Comparison of ENCODE assay signal across 13 cellular contexts in the genomic region with DNA sequence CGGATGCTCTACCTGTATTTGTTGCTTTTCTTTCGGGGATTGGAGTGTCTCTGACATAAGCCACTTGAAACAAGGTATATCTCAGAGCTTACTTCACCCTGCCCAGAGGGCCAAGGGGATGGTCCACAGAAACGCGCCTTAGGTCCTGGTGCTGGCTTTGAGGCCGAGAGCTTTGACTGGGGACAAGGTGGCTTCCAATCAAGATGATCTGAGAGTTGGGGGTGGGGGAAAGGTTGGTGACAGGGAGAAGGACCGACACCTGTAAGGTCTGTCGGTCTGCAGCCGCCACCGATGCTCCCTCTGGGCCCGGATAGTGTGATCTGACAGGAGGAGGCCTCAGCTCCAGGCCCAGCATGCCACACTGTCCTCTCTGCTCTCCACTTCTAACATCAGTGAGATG. TPM values are rescaled to one million over a fixed set of nuclear protein-coding genes. Genes with fewer than 3 reads are reported as not detected.
DNase-seq lines count a peak whose midpoint lies in the region; ATAC-seq and TF ChIP-seq lines count a peak whose summit lies in the region.
"Had no signal": no experiment of that assay in that cellular context is flagged by ENCODE, and none has a peak within 500 bp of the region (broad histone marks: within the 10 kb centered on the region; RNA-seq: fewer than 3 reads in every experiment).

No MANE protein-coding gene starts in this region.

- CTCF ChIA-PET in activated CD8-positive, alpha-beta memory T cell treated with anti-CD3 and anti-CD28 coated beads, Interleukin-2, amount 10 ng/mL, durations not matched to agents 7 days and 5 days (lab: Charles Lee): interaction anchor here (0.6 to 4.7 kb wide), 7 partner anchors 11 to 105 kb away, joined by 3 to 30 read pairs (median 4); no protein-coding TSS in a partner anchor
- CTCF ChIA-PET in activated CD4-positive, alpha-beta memory T cell treated with anti-CD3 and anti-CD28 coated beads, Interleukin-2, amount 10 ng/mL, durations not matched to agents 7 days and 5 days (lab: Charles Lee): interaction anchor here (0.6 to 1.7 kb wide), 5 partner anchors 18 to 102 kb away, joined by 3 to 9 read pairs (median 4); no protein-coding TSS in a partner anchor

- H3K4me3 ChIP-seq in right atrium auricular region: no peak overlapping the region
- H3K4me3 ChIP-seq: PC-9, right lobe of liver had no signal

- H3K4me1 Mint-ChIP-seq in activated CD8-positive, alpha-beta memory T cell treated with anti-CD3 and anti-CD28 coated beads, Interleukin-2, amount 10 ng/mL, durations not matched to agents 7 days and 5 days: peaks cover 31% of the 10 kb centered on the region
- H3K4me1 Mint-ChIP-seq in activated CD4-positive, alpha-beta memory T cell treated with anti-CD3 and anti-CD28 coated beads, Interleukin-2, amount 10 ng/mL, durations not matched to agents 7 days and 5 days: peaks cover 13% of the 10 kb centered on the region
- H3K4me1 Mint-ChIP-seq in stimulated activated memory B cell treated with anti-CD40 and anti-IgM and Interleukin-4, amounts not matched to agents 10 μg/mL and 1 μg/mL and 100 μg/mL, for 72 hours: peaks cover 23% of the 10 kb centered on the region

- peaks cover 0 to 61% of the 10 kb centered on the region in 2 donors for H3K4me1 ChIP-seq in right atrium auricular region

- H3K4me3 Mint-ChIP-seq in activated CD8-positive, alpha-beta memory T cell treated with anti-CD3 and anti-CD28 coated beads, Interleukin-2, amount 10 ng/mL, durations not matched to agents 7 days and 5 days: no peak overlapping the region
- H3K4me3 Mint-ChIP-seq in activated CD4-positive, alpha-beta memory T cell treated with anti-CD3 and anti-CD28 coated beads, Interleukin-2, amount 10 ng/mL, durations not matched to agents 7 days and 5 days: no peak overlapping the region
- H3K4me3 Mint-ChIP-seq in stimulated activated memory B cell treated with anti-CD40 and anti-IgM and Interleukin-4, amounts not matched to agents 10 μg/mL and 1 μg/mL and 100 μg/mL, for 72 hours: no peak overlapping the region

- peak overlapping the region; percentile 90 for H3K27ac ChIP-seq in right atrium auricular region
- H3K27ac ChIP-seq: PC-9, right lobe of liver had no signal

- TF ChIP-seq CTCF in right atrium auricular region (IDR thresholded peaks at IDR 0.05): no peak

- H3K9me3 Mint-ChIP-seq in activated CD8-positive, alpha-beta memory T cell treated with anti-CD3 and anti-CD28 coated beads, Interleukin-2, amount 10 ng/mL, durations not matched to agents 7 days and 5 days (ENCODE audit: low read depth): no peaks in the 10 kb centered on the region
- no peaks in the 10 kb centered on the region for H3K9me3 Mint-ChIP-seq in activated CD4-positive, alpha-beta memory T cell treated with anti-CD3 and anti-CD28 coated beads, Interleukin-2, amount 10 ng/mL, durations not matched to agents 7 days and 5 days
- no peaks in the 10 kb centered on the region for H3K9me3 Mint-ChIP-seq in stimulated activated memory B cell treated with anti-CD40 and anti-IgM and Interleukin-4, amounts not matched to agents 10 μg/mL and 1 μg/mL and 100 μg/mL, for 72 hours

- H3K36me3 ChIP-seq in right atrium auricular region: peaks cover 59% of the 10 kb centered on the region

- no peaks in the 10 kb centered on the region for H3K27me3 Mint-ChIP-seq in activated CD8-positive, alpha-beta memory T cell treated with anti-CD3 and anti-CD28 coated beads, Interleukin-2, amount 10 ng/mL, durations not matched to agents 7 days and 5 days
- H3K27me3 Mint-ChIP-seq in activated CD4-positive, alpha-beta memory T cell treated with anti-CD3 and anti-CD28 coated beads, Interleukin-2, amount 10 ng/mL, durations not matched to agents 7 days and 5 days: no peaks in the 10 kb centered on the region
- no peaks in the 10 kb centered on the region for H3K27me3 Mint-ChIP-seq in stimulated activated memory B cell treated with anti-CD40 and anti-IgM and Interleukin-4, amounts not matched to agents 10 μg/mL and 1 μg/mL and 100 μg/mL, for 72 hours

- POLR2A ChIA-PET in activated CD4-positive, alpha-beta memory T cell treated with anti-CD3 and anti-CD28 coated beads, Interleukin-2, amount 10 ng/mL, durations not matched to agents 7 days and 5 days (lab: Charles Lee): interaction anchor here (1.1 to 4.0 kb wide), 3 partner anchors 28 to 109 kb away, joined by 3 to 16 read pairs (median 3); partner anchors contain the start of gene MAP3K14

- peaks cover 41% of the 10 kb centered on the region for H3K36me3 Mint-ChIP-seq in activated CD8-positive, alpha-beta memory T cell treated with anti-CD3 and anti-CD28 coated beads, Interleukin-2, amount 10 ng/mL, durations not matched to agents 7 days and 5 days
- peaks cover 57% of the 10 kb centered on the region for H3K36me3 Mint-ChIP-seq in activated CD4-positive, alpha-beta memory T cell treated with anti-CD3 and anti-CD28 coated beads, Interleukin-2, amount 10 ng/mL, durations not matched to agents 7 days and 5 days (ENCODE audit: low read depth)
- H3K36me3 Mint-ChIP-seq in stimulated activated memory B cell treated with anti-CD40 and anti-IgM and Interleukin-4, amounts not matched to agents 10 μg/mL and 1 μg/mL and 100 μg/mL, for 72 hours: peaks cover 71% of the 10 kb centered on the region

- H3K27ac Mint-ChIP-seq in activated CD8-positive, alpha-beta memory T cell treated with anti-CD3 and anti-CD28 coated beads, Interleukin-2, amount 10 ng/mL, durations not matched to agents 7 days and 5 days: peak overlapping the region; percentile 79
- peak overlapping the region; percentile 68 for H3K27ac Mint-ChIP-seq in activated CD4-positive, alpha-beta memory T cell treated with anti-CD3 and anti-CD28 coated beads, Interleukin-2, amount 10 ng/mL, durations not matched to agents 7 days and 5 days
- H3K27ac Mint-ChIP-seq in stimulated activated memory B cell treated with anti-CD40 and anti-IgM and Interleukin-4, amounts not matched to agents 10 μg/mL and 1 μg/mL and 100 μg/mL, for 72 hours: peak overlapping the region; percentile 58

- H3K27me3 ChIP-seq in right atrium auricular region: no peaks in the 10 kb centered on the region
- H3K27me3 ChIP-seq: right lobe of liver had no signal

- no peak for DNase-seq in activated CD8-positive, alpha-beta memory T cell treated with anti-CD3 and anti-CD28 coated beads, Interleukin-2, amount 10 ng/mL, durations not matched to agents 7 days and 5 days
- DNase-seq in activated CD8-positive, alpha-beta memory T cell treated with anti-CD3 and anti-CD28 coated beads, Interleukin-2, amount 50 U/mL, for 48 hours: no peak
- DNase-seq in activated CD4-positive, alpha-beta memory T cell treated with anti-CD3 and anti-CD28 coated beads, Interleukin-2, amount 10 ng/mL, durations not matched to agents 7 days and 5 days: no peak
- DNase-seq in right atrium auricular region (ENCODE audit: low spot score) (no peak), iPS-NIHi11 (ENCODE audit: low spot score) (no peak), ureter (ENCODE audit: low spot score) (no peak)
- DNase-seq: NCI-H2227 treated with DMSO at 0.1 percent for 48 hours, PC-9, T-helper 9 cell had no signal

- no peaks in the 10 kb centered on the region for H3K9me3 ChIP-seq in right atrium auricular region
- H3K9me3 ChIP-seq: right lobe of liver had no signal

- no peak for ATAC-seq in activated CD8-positive, alpha-beta memory T cell treated with anti-CD3 and anti-CD28 coated beads, Interleukin-2, amount 10 ng/mL, durations not matched to agents 7 days and 5 days
- no peak for ATAC-seq in stimulated activated memory B cell treated with anti-CD40 and anti-IgM and Interleukin-4, amounts not matched to agents 10 μg/mL and 1 μg/mL and 100 μg/mL, for 72 hours
- ATAC-seq in GM19035 (IDR thresholded peaks at IDR 0.05; ENCODE audit: unreplicated experiment): no peak

RNA-seq across cellular contexts. Expression of gene SPATA32, which starts 21.8 kb away (rescaled TPM):
- under 1 TPM; 0.23 to 0.49 TPM for total RNA-seq in activated CD8-positive, alpha-beta memory T cell treated with anti-CD3 and anti-CD28 coated beads, Interleukin-2, amount 10 ng/mL, durations not matched to agents 7 days and 5 days
- total RNA-seq in activated CD4-positive, alpha-beta memory T cell treated with anti-CD3 and anti-CD28 coated beads, Interleukin-2, amount 10 ng/mL, durations not matched to agents 7 days and 5 days: under 1 TPM; 0.20 to 0.23 TPM
- total RNA-seq in right atrium auricular region: not detected
- total RNA-seq in ureter: not detected
- total RNA-seq: epithelial cell of proximal tubule, right lobe of liver had no signal

RNA-seq across cellular contexts. Expression of gene MAP3K14, which starts 33.1 kb away (rescaled TPM):
- total RNA-seq in activated CD8-positive, alpha-beta memory T cell treated with anti-CD3 and anti-CD28 coated beads, Interleukin-2, amount 10 ng/mL, durations not matched to agents 7 days and 5 days: 10 to 100 TPM; 39.3 to 43.0 TPM
- 10 to 100 TPM; 28.7 to 30.6 TPM for total RNA-seq in activated CD4-positive, alpha-beta memory T cell treated with anti-CD3 and anti-CD28 coated beads, Interleukin-2, amount 10 ng/mL, durations not matched to agents 7 days and 5 days
- 10 to 100 TPM in 1 of 2 donors, 1 to 10 TPM in 1; 8.2 to 10.6 TPM for total RNA-seq in right atrium auricular region
- 18.7 TPM for total RNA-seq in ureter
